ENCODE assay signal across 11 cellular contexts in genomic region chr2:232321156-232321816, GRCh38. TPM values are rescaled to one million over a fixed set of nuclear protein-coding genes. Genes with fewer than 3 reads are reported as not detected.
DNase-seq lines count a peak whose midpoint lies in the region; ATAC-seq, FAIRE-seq and TF ChIP-seq lines count a peak whose summit lies in the region.
"Had no signal": no experiment of that assay in that cellular context is flagged by ENCODE, and none has a peak within 500 bp of the region (broad histone marks: within the 10 kb centered on the region; RNA-seq: fewer than 3 reads in every experiment).

No MANE protein-coding gene starts in this region.

- peaks cover 0 to 4% (median 0%) of the 10 kb centered on the region in 4 donors for H3K4me1 ChIP-seq in right lobe of liver

- no peaks in the 10 kb centered on the region for H3K9me3 Mint-ChIP-seq in stimulated activated effector memory CD8-positive, alpha-beta T cell treated with anti-CD3 and anti-CD28 coated beads, Interleukin-12 subunit alpha, Interleukin-12 subunit beta, amount 100 ng/mL, for 72 hours

- peak overlapping the region; percentile 69 for H3K27ac Mint-ChIP-seq in stimulated activated effector memory CD8-positive, alpha-beta T cell treated with anti-CD3 and anti-CD28 coated beads, Interleukin-12 subunit alpha, Interleukin-12 subunit beta, amount 100 ng/mL, for 72 hours

- no peak overlapping the region for H3K27ac ChIP-seq in right lobe of liver
- H3K27ac ChIP-seq: esophagus muscularis mucosa had no signal

- no peak for ATAC-seq in right lobe of liver
- peak; percentile 77 for ATAC-seq in stimulated activated effector memory CD8-positive, alpha-beta T cell treated with anti-CD3 and anti-CD28 coated beads, Interleukin-12 subunit alpha, Interleukin-12 subunit beta, amount 100 ng/mL, for 72 hours

- DNase-seq in T-helper 1 cell: peak in 3 of 5 donors; percentile 19 to 88 (median 39)
- peak; percentile 72 to 80 for DNase-seq in activated T-cell treated with anti-CD3 and anti-CD28 coated beads, Interleukin-2, amount 50 U/mL, for 48 hours
- peak in 2 of 3 donors; percentile 37 to 49 for DNase-seq in right lobe of liver
- no peak for DNase-seq in stimulated activated effector memory CD8-positive, alpha-beta T cell treated with anti-CD3 and anti-CD28 coated beads, Interleukin-12 subunit alpha, Interleukin-12 subunit beta, amount 100 ng/mL, for 72 hours (ENCODE audit: low spot score in 2 of 2)
- DNase-seq in T-helper 9 cell: no peak
- DNase-seq in GM12892 (ENCODE audit: insufficient read length): no peak
- DNase-seq in GM13976 (ENCODE audit: low spot score): no peak
- DNase-seq in GM13977 (ENCODE audit: low spot score): no peak
- DNase-seq: amniotic stem cell had no signal

- no peaks in the 10 kb centered on the region for H3K36me3 Mint-ChIP-seq in stimulated activated effector memory CD8-positive, alpha-beta T cell treated with anti-CD3 and anti-CD28 coated beads, Interleukin-12 subunit alpha, Interleukin-12 subunit beta, amount 100 ng/mL, for 72 hours

- TF ChIP-seq CTCF in right lobe of liver (IDR thresholded peaks at IDR 0.05) (no peak), GM13976 (IDR thresholded peaks at IDR 0.05; ENCODE audit: borderline replicate concordance, control extremely low read depth, extremely low read depth, insufficient read depth, missing control alignments) (no peak), GM13977 (IDR thresholded peaks at IDR 0.05; ENCODE audit: extremely low read depth, insufficient read depth, missing control alignments) (no peak)

- WGBS in right lobe of liver (ENCODE audit: insufficient coverage, low coverage, low lambda C conversion rate, missing lambda C conversion rate): 78% methylated on average over 5 of the region's 18 CpGs

- no peaks in the 10 kb centered on the region for H3K27me3 ChIP-seq in right lobe of liver
- H3K27me3 ChIP-seq: esophagus muscularis mucosa had no signal

- in situ Hi-C loops in GM13976 (cut with MboI; ENCODE audit: low sequenced_read_pairs, unreplicated experiment) (no loop called here), GM13977 (cut with MboI; ENCODE audit: low pct_unique_long_range_greater_than_20kb, low sequenced_read_pairs, unreplicated experiment) (loop anchor here (10.0 kb wide), 1 partner anchor 416 kb away; no protein-coding TSS in a partner anchor)

- H3K4me1 Mint-ChIP-seq in stimulated activated effector memory CD8-positive, alpha-beta T cell treated with anti-CD3 and anti-CD28 coated beads, Interleukin-12 subunit alpha, Interleukin-12 subunit beta, amount 100 ng/mL, for 72 hours: peaks cover 36% of the 10 kb centered on the region

- H3K4me3 ChIP-seq in right lobe of liver: no peak overlapping the region
- H3K4me3 ChIP-seq: esophagus muscularis mucosa had no signal

- TF ChIP-seq POLR2A in right lobe of liver (IDR thresholded peaks at IDR 0.05) (no peak), GM12892 (IDR thresholded peaks at IDR 0.05; ENCODE audit: low read depth, low read length) (no peak)

- no peaks in the 10 kb centered on the region for H3K9me3 ChIP-seq in right lobe of liver
- H3K9me3 ChIP-seq: esophagus muscularis mucosa had no signal

- FAIRE-seq in GM12892 (lab: Jason Lieb, UNC): no peak

- H3K4me3 Mint-ChIP-seq in stimulated activated effector memory CD8-positive, alpha-beta T cell treated with anti-CD3 and anti-CD28 coated beads, Interleukin-12 subunit alpha, Interleukin-12 subunit beta, amount 100 ng/mL, for 72 hours: peak overlapping the region; percentile 13

- H3K36me3 ChIP-seq in right lobe of liver: no peaks in the 10 kb centered on the region
- H3K36me3 ChIP-seq: esophagus muscularis mucosa had no signal

- intact Hi-C loops in right lobe of liver (cut with DNase I): loop anchor here in 1 of 2 donors (10.0 kb wide), 1 partner anchor 396 kb away; the partner anchor contains the start of gene NPPC

RNA-seq across cellular contexts. Expression of gene ALPP, which starts 57.3 kb away (rescaled TPM):
- total RNA-seq in right lobe of liver: not detected
- 0.59 TPM for polyA plus RNA-seq in GM12892 (2012; ENCODE audit: missing spikeins)
- total RNA-seq: lower leg skin had no signal

Comparison
In these comparisons a context has a peak if more than half of its experiments do, and no peak if none do; other contexts are left out.
1. DNase-seq: peak in T-helper 1 cell (3 of 5), activated T-cell treated with anti-CD3 and anti-CD28 coated beads, Interleukin-2, amount 50 U/mL, for 48 hours (2 of 2) and right lobe of liver (2 of 3); none in stimulated activated effector memory CD8-positive, alpha-beta T cell treated with anti-CD3 and anti-CD28 coated beads, Interleukin-12 subunit alpha, Interleukin-12 subunit beta, amount 100 ng/mL, for 72 hours (0 of 2), T-helper 9 cell (single experiment), GM12892 (single experiment), GM13976 (single experiment) and GM13977 (single experiment).